In the genomic region with DNA sequence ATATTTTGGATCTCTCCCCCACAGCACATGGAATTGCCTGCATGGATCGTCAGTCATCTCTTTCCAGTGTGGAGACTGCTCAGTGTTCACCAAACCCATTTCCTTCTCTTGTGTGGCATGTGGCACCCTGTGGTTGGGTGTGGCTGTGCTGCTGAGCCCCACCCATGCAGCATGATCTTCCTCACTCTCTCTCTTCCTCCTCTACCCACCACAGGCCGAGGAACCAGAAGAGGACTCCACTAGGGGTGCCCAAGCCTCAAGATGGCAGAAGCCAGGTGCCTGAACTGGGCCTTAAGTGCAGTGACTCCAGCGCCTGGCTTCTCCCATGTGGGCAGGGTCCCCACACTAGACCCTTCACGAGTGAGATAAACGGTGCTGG, we compare ENCODE assay signal across 11 cellular contexts.
A peak's percentile ranks its signal among the peaks of the same experiment; 100 is the strongest.
DNase-seq lines count a peak whose midpoint lies in the region; ATAC-seq and TF ChIP-seq lines count a peak whose summit lies in the region.
"Had no signal": no experiment of that assay in that cellular context is flagged by ENCODE, and none has a peak within 500 bp of the region (broad histone marks: within the 10 kb centered on the region; RNA-seq: fewer than 3 reads in every experiment).

No MANE protein-coding gene starts in this region.

- TF ChIP-seq POLR2A in transverse colon (IDR thresholded peaks at IDR 0.05) = no peak

- in situ Hi-C loops in transverse colon (cut with MboI; ENCODE audit: low pct_ligation_motif_present in 1 of 4, low pct_unique_long_range_greater_than_20kb in 1 of 4, low sequenced_read_pairs in 3 of 4) = loop anchor here in 1 of 4 donors (25.0 kb wide), 1 partner anchor 101 kb away; the partner anchor contains the start of gene CCDC88C

- H3K4me3 Mint-ChIP-seq in progenitor cell of endocrine pancreas (ENCODE audit: low read depth) = no peak overlapping the region
- H3K4me3 Mint-ChIP-seq: H9 had no signal

- intact Hi-C loops in left ventricle myocardium superior (cut with micrococcal nuclease) = no loop called here
- intact Hi-C loops in left ventricle myocardium inferior (cut with micrococcal nuclease) = no loop called here
- intact Hi-C loops in transverse colon (cut with DNase I; ENCODE audit: low total_unique reads) = no loop called here

- H3K4me1 ChIP-seq in left ventricle myocardium inferior = peaks cover 10% of the 10 kb centered on the region
- H3K4me1 ChIP-seq in transverse colon = peaks cover 0 to 9% (median 4%) of the 10 kb centered on the region in 4 donors
- H3K4me1 ChIP-seq: parathyroid adenoma had no signal

- no peaks in the 10 kb centered on the region for H3K9me3 ChIP-seq in left ventricle myocardium inferior (replicated peaks)
- H3K9me3 ChIP-seq in transverse colon = no peaks in the 10 kb centered on the region

- no peak for TF ChIP-seq CTCF in left ventricle myocardium inferior (IDR thresholded peaks at IDR 0.05; ENCODE audit: borderline replicate concordance)
- TF ChIP-seq CTCF in transverse colon (IDR thresholded peaks at IDR 0.05) = no peak
- no peak for TF ChIP-seq CTCF in progenitor cell of endocrine pancreas (IDR thresholded peaks at IDR 0.05; ENCODE audit: unreplicated experiment)

- H3K4me1 Mint-ChIP-seq in progenitor cell of endocrine pancreas (ENCODE audit: low read depth) = no peaks in the 10 kb centered on the region

- peak; percentile 42 for ATAC-seq in left ventricle myocardium superior
- ATAC-seq in activated CD4-positive, CD25-positive, alpha-beta regulatory T cell treated with anti-CD3 and anti-CD28 coated beads, Interleukin-2, amount 50 U/mL, for 24 hours = peak; percentile 15 to 17

- H3K36me3 Mint-ChIP-seq in progenitor cell of endocrine pancreas (ENCODE audit: insufficient read depth) = peaks cover 40% of the 10 kb centered on the region

- TF ChIP-seq EP300 in transverse colon (IDR thresholded peaks at IDR 0.05; ENCODE audit: low read depth) = no peak

- H3K27ac Mint-ChIP-seq in progenitor cell of endocrine pancreas = no peak overlapping the region

- no peaks in the 10 kb centered on the region for H3K27me3 ChIP-seq in left ventricle myocardium inferior (ENCODE audit: low read depth)
- H3K27me3 ChIP-seq in transverse colon = no peaks in the 10 kb centered on the region

- no peak overlapping the region for H3K27ac ChIP-seq in left ventricle myocardium inferior (replicated peaks)
- H3K27ac ChIP-seq in transverse colon = peak overlapping the region in 1 of 4 donors; percentile 15
- H3K27ac ChIP-seq: parathyroid adenoma had no signal

- H3K9me3 Mint-ChIP-seq in progenitor cell of endocrine pancreas (ENCODE audit: low read depth) = no peaks in the 10 kb centered on the region

- DNase-seq in left ventricle myocardium superior = no peak
- DNase-seq in left ventricle myocardium inferior = no peak
- DNase-seq in central memory CD4-positive, alpha-beta T cell = peak; percentile 76
- peak; percentile 55 for DNase-seq in transverse colon
- no peak for DNase-seq in NCI-H82 (lab: John Stamatoyannopoulos, UW)
- DNase-seq in progenitor cell of endocrine pancreas (ENCODE audit: low spot score, unreplicated experiment) = no peak
- DNase-seq in medulla oblongata (ENCODE audit: extremely low spot score) = no peak
- DNase-seq: H9, NCI-H526 treated with DMSO at 0.1 percent for 48 hours had no signal

- WGBS in transverse colon (ENCODE audit: low coverage in 1 of 2), 2 donors = 58% methylated on average over 5 of the region's 5 CpGs; no CpG with 5 or more reads in 1 of the 2 donors

- peaks cover 8% of the 10 kb centered on the region for H3K36me3 ChIP-seq in left ventricle myocardium inferior
- H3K36me3 ChIP-seq in transverse colon = no peaks in the 10 kb centered on the region

- H3K27me3 Mint-ChIP-seq in progenitor cell of endocrine pancreas = no peaks in the 10 kb centered on the region

- H3K4me3 ChIP-seq in left ventricle myocardium inferior (no peak overlapping the region), transverse colon (no peak overlapping the region)

Comparison
In these comparisons a context has a peak if more than half of its experiments do, and no peak if none do; other contexts are left out.
1. DNase-seq: peak in central memory CD4-positive, alpha-beta T cell (single experiment) and transverse colon (single experiment); none in left ventricle myocardium superior (single experiment), left ventricle myocardium inferior (single experiment), NCI-H82 (single experiment), progenitor cell of endocrine pancreas (single experiment) and medulla oblongata (single experiment).